Comparison of ENCODE assay signal across 2 cellular contexts in the genomic region with DNA sequence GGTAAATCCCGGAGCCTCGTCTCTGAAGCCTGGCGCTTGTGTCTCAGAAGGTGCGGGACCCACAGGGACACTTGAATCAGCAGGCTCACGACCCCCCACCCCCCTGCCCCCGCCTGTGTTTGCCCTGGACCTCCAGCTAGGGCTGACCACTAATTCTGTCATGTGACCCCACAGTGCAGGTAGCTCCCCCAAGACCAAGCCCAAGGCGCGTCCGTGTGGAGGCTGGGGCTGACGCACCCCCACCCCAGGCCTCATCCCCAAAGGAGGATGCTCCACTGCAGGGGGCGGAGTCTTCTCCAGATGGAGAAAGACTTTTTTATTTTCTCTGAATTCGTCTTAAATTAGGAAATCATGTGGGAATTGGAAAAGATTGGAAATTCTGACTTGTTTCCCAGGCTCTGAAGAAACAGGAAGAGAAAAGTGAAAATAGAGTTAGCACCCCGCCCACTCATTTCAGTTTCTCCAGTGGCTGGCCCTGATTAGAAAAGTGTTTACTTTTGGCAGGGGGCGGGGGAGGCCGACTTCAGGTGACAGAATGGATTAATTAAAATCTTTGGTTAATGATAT.
TF ChIP-seq lines count a peak whose summit lies in the region.

No MANE protein-coding gene starts in this region.

TF ChIP-seq in WTC11, 78 proteins besides CTCF, POLR2A, EP300 and RAD21:
- 0 out of 2 replicates have a peak, but pooled peaks have one; percentile 1 for TF ChIP-seq USF1 (CRISPR knock-in tag; IDR thresholded peaks at IDR 0.05)
- peak; percentile 72 for TF ChIP-seq USF2 (CRISPR knock-in tag; IDR thresholded peaks at IDR 0.05)
- TF ChIP-seq TEAD1 (CRISPR knock-in tag; IDR thresholded peaks at IDR 0.05): no peak
- TF ChIP-seq ZNF423 (CRISPR knock-in tag; IDR thresholded peaks at IDR 0.05): no peak

TF ChIP-seq in H1, 55 proteins besides CTCF, POLR2A, EP300 and RAD21:
- TF ChIP-seq EGR1 (IDR thresholded peaks at IDR 0.05; ENCODE audit: borderline replicate concordance, low read depth, low read length) (0 out of 2 replicates have a peak, but pooled peaks have one; percentile 3), KDM5A (IDR thresholded peaks at IDR 0.05; ENCODE audit: low read length) (no peak), USF2 (IDR thresholded peaks at IDR 0.05; ENCODE audit: low read length) (peak; percentile 5; the same call in 1 of the 2 replicates)
TF ChIP-seq in H1: peak in this region for 2.
